13 cellular contexts compared by ENCODE assay signal in genomic region chr9:21331676-21332402, GRCh38. TPM values are rescaled to one million over a fixed set of nuclear protein-coding genes. Genes with fewer than 3 reads are reported as not detected.
DNase-seq lines count a peak whose midpoint lies in the region; ATAC-seq and TF ChIP-seq lines count a peak whose summit lies in the region.
"Had no signal": no experiment of that assay in that cellular context is flagged by ENCODE, and none has a peak within 500 bp of the region (broad histone marks: within the 10 kb centered on the region; RNA-seq: fewer than 3 reads in every experiment).

No MANE protein-coding gene starts in this region.

- H3K27me3 ChIP-seq in left ventricle myocardium inferior (ENCODE audit: low read depth) (no peaks in the 10 kb centered on the region), suprapubic skin (no peaks in the 10 kb centered on the region)

- DNase-seq in left ventricle myocardium inferior (no peak), left cardiac atrium (no peak), SK-N-MC (ENCODE audit: low read depth, low spot score) (no peak), fibroblast of villous mesenchyme (ENCODE audit: low read depth) (no peak), suprapubic skin (ENCODE audit: low spot score in 2 of 2) (no peak)
- DNase-seq in activated T-helper 1 cell treated with anti-CD3 and anti-CD28 coated beads, Interleukin-12 subunit alpha, Interleukin-12 subunit beta, Interleukin-2, Interleukin-4 antibody, amounts not matched to agents 30 ng/mL and 10 ng/mL and 1 ng/mL, durations not matched to agents 14 hours and 24 hours and 36 hours (ENCODE audit: low spot score): no peak
- DNase-seq: NCI-H2081 had no signal

- H3K4me1 ChIP-seq in left ventricle myocardium inferior (peaks cover 87% of the 10 kb centered on the region), suprapubic skin (peaks cover 82% of the 10 kb centered on the region)

- H3K9me3 ChIP-seq in left ventricle myocardium inferior (replicated peaks) (no peaks in the 10 kb centered on the region), SK-N-MC (ENCODE audit: low read depth, low read length) (no peaks in the 10 kb centered on the region; the same call in 1 of the 2 replicates), suprapubic skin (no peaks in the 10 kb centered on the region)

- no peak overlapping the region for H3K4me3 Mint-ChIP-seq in activated T-helper 1 cell treated with anti-CD3 and anti-CD28 coated beads, Interleukin-12 subunit alpha, Interleukin-12 subunit beta, Interleukin-2, Interleukin-4 antibody, amounts not matched to agents 30 ng/mL and 10 ng/mL and 1 ng/mL, durations not matched to agents 14 hours and 24 hours and 36 hours
- H3K4me3 Mint-ChIP-seq: stimulated activated memory B cell treated with anti-CD40 and anti-IgM and Interleukin-4, amounts not matched to agents 10 μg/mL and 1 μg/mL and 100 μg/mL, for 72 hours had no signal

- intact Hi-C loops in left ventricle myocardium inferior (cut with micrococcal nuclease): no loop called here
- intact Hi-C loops in left cardiac atrium (cut with DNase I): loop anchor here in 1 of 2 donors (10.0 kb wide), 1 partner anchor 63 kb away; no protein-coding TSS in a partner anchor
- intact Hi-C loops in activated T-helper 1 cell treated with anti-CD3 and anti-CD28 coated beads, Interleukin-12 subunit alpha, Interleukin-12 subunit beta, Interleukin-2, Interleukin-4 antibody, amounts not matched to agents 30 ng/mL and 10 ng/mL and 1 ng/mL, durations not matched to agents 14 hours and 24 hours and 36 hours (cut with micrococcal nuclease): loop anchor here (10.0 kb wide), 3 partner anchors 297 to 913 kb away; partner anchors contain the start of genes FOCAD and HACD4

- peaks cover 29% of the 10 kb centered on the region for H3K36me3 Mint-ChIP-seq in activated T-helper 1 cell treated with anti-CD3 and anti-CD28 coated beads, Interleukin-12 subunit alpha, Interleukin-12 subunit beta, Interleukin-2, Interleukin-4 antibody, amounts not matched to agents 30 ng/mL and 10 ng/mL and 1 ng/mL, durations not matched to agents 14 hours and 24 hours and 36 hours (ENCODE audit: low read depth)

- H3K4me3 ChIP-seq in left ventricle myocardium inferior: peak overlapping the region; percentile 82
- H3K4me3 ChIP-seq in SK-N-MC: peak overlapping the region; percentile 96
- peak overlapping the region; percentile 15 for H3K4me3 ChIP-seq in fibroblast of villous mesenchyme (ENCODE audit: low read depth, low read length)
- H3K4me3 ChIP-seq in suprapubic skin: peak overlapping the region; percentile 11

- H3K36me3 ChIP-seq in left ventricle myocardium inferior (peaks cover 10% of the 10 kb centered on the region), SK-N-MC (ENCODE audit: insufficient read depth, low read length) (peaks cover 49% of the 10 kb centered on the region), suprapubic skin (no peaks in the 10 kb centered on the region)

- H3K27ac ChIP-seq in left ventricle myocardium inferior (replicated peaks) (no peak overlapping the region), SK-N-MC (no peak overlapping the region), suprapubic skin (no peak overlapping the region)
- H3K27ac ChIP-seq: C4-2B had no signal

- H3K27ac Mint-ChIP-seq in activated T-helper 1 cell treated with anti-CD3 and anti-CD28 coated beads, Interleukin-12 subunit alpha, Interleukin-12 subunit beta, Interleukin-2, Interleukin-4 antibody, amounts not matched to agents 30 ng/mL and 10 ng/mL and 1 ng/mL, durations not matched to agents 14 hours and 24 hours and 36 hours: no peak overlapping the region
- H3K27ac Mint-ChIP-seq: stimulated activated memory B cell treated with anti-CD40 and anti-IgM and Interleukin-4, amounts not matched to agents 10 μg/mL and 1 μg/mL and 100 μg/mL, for 72 hours had no signal

- no peak for TF ChIP-seq EP300 in suprapubic skin (IDR thresholded peaks at IDR 0.05)

- no peaks in the 10 kb centered on the region for H3K9me3 Mint-ChIP-seq in activated T-helper 1 cell treated with anti-CD3 and anti-CD28 coated beads, Interleukin-12 subunit alpha, Interleukin-12 subunit beta, Interleukin-2, Interleukin-4 antibody, amounts not matched to agents 30 ng/mL and 10 ng/mL and 1 ng/mL, durations not matched to agents 14 hours and 24 hours and 36 hours
- H3K9me3 Mint-ChIP-seq: stimulated activated memory B cell treated with anti-CD40 and anti-IgM and Interleukin-4, amounts not matched to agents 10 μg/mL and 1 μg/mL and 100 μg/mL, for 72 hours had no signal

- WGBS in suprapubic skin: 39% methylated on average over 5 of the region's 5 CpGs

- peaks cover 1% of the 10 kb centered on the region for H3K27me3 Mint-ChIP-seq in activated T-helper 1 cell treated with anti-CD3 and anti-CD28 coated beads, Interleukin-12 subunit alpha, Interleukin-12 subunit beta, Interleukin-2, Interleukin-4 antibody, amounts not matched to agents 30 ng/mL and 10 ng/mL and 1 ng/mL, durations not matched to agents 14 hours and 24 hours and 36 hours (ENCODE audit: insufficient read depth)
- H3K27me3 Mint-ChIP-seq: stimulated activated memory B cell treated with anti-CD40 and anti-IgM and Interleukin-4, amounts not matched to agents 10 μg/mL and 1 μg/mL and 100 μg/mL, for 72 hours had no signal

- no peak for TF ChIP-seq CTCF in left ventricle myocardium inferior (IDR thresholded peaks at IDR 0.05; ENCODE audit: borderline replicate concordance)
- no peak for TF ChIP-seq CTCF in fibroblast of villous mesenchyme (IDR thresholded peaks at IDR 0.05; ENCODE audit: insufficient read depth, low read depth, low read length)
- TF ChIP-seq CTCF in suprapubic skin (IDR thresholded peaks at IDR 0.05): no peak

- TF ChIP-seq POLR2A in suprapubic skin (IDR thresholded peaks at IDR 0.05): no peak

- H3K9ac ChIP-seq in SK-N-MC (ENCODE audit: insufficient read length): no peak overlapping the region

- H3K4me1 Mint-ChIP-seq in activated T-helper 1 cell treated with anti-CD3 and anti-CD28 coated beads, Interleukin-12 subunit alpha, Interleukin-12 subunit beta, Interleukin-2, Interleukin-4 antibody, amounts not matched to agents 30 ng/mL and 10 ng/mL and 1 ng/mL, durations not matched to agents 14 hours and 24 hours and 36 hours (ENCODE audit: low read depth): peaks cover 39% of the 10 kb centered on the region

- ATAC-seq in left cardiac atrium: no peak
- ATAC-seq in HG03280 (IDR thresholded peaks at IDR 0.05; ENCODE audit: unreplicated experiment): no peak
- ATAC-seq in HG03378 (IDR thresholded peaks at IDR 0.05; ENCODE audit: unreplicated experiment): no peak
- ATAC-seq: Right ventricle myocardium inferior; stimulated activated memory B cell treated with anti-CD40 and anti-IgM and Interleukin-4, amounts not matched to agents 10 μg/mL and 1 μg/mL and 100 μg/mL, for 72 hours had no signal

RNA-seq across cellular contexts. Expression of gene KLHL9, which starts 3.4 kb away (rescaled TPM):
- total RNA-seq in left ventricle myocardium inferior (12.0 TPM), left cardiac atrium (10 to 100 TPM; 13.0 to 14.1 TPM), fibroblast of villous mesenchyme (34.8 and 57.9 TPM in 2 replicates), suprapubic skin (10 to 100 TPM; 12.0 to 17.2 (median 13.9) TPM)
- total RNA-seq in activated T-helper 1 cell treated with anti-CD3 and anti-CD28 coated beads, Interleukin-12 subunit alpha, Interleukin-12 subunit beta, Interleukin-2, Interleukin-4 antibody, amounts not matched to agents 30 ng/mL and 10 ng/mL and 1 ng/mL, durations not matched to agents 14 hours and 24 hours and 36 hours: 14.1 and 15.6 TPM in 2 replicates

RNA-seq across cellular contexts. Expression of gene IFNA6, which starts 18.8 kb away (rescaled TPM):
- total RNA-seq in left ventricle myocardium inferior: not detected
- not detected for total RNA-seq in left cardiac atrium
- total RNA-seq in fibroblast of villous mesenchyme: not detected in 2 replicates
- not detected for total RNA-seq in suprapubic skin
- not detected in 2 replicates for total RNA-seq in activated T-helper 1 cell treated with anti-CD3 and anti-CD28 coated beads, Interleukin-12 subunit alpha, Interleukin-12 subunit beta, Interleukin-2, Interleukin-4 antibody, amounts not matched to agents 30 ng/mL and 10 ng/mL and 1 ng/mL, durations not matched to agents 14 hours and 24 hours and 36 hours
- total RNA-seq: cardiac septum, Right ventricle myocardium inferior had no signal

RNA-seq across cellular contexts. Expression of gene IFNA5, which starts 26.7 kb away (rescaled TPM):
- total RNA-seq in left ventricle myocardium inferior: not detected
- not detected for total RNA-seq in left cardiac atrium
- total RNA-seq in fibroblast of villous mesenchyme: under 0.01 TPM in 1 of 2 replicates, not detected in the other
- not detected for total RNA-seq in suprapubic skin
- total RNA-seq in activated T-helper 1 cell treated with anti-CD3 and anti-CD28 coated beads, Interleukin-12 subunit alpha, Interleukin-12 subunit beta, Interleukin-2, Interleukin-4 antibody, amounts not matched to agents 30 ng/mL and 10 ng/mL and 1 ng/mL, durations not matched to agents 14 hours and 24 hours and 36 hours: not detected in 2 replicates
- total RNA-seq: cardiac septum, Right ventricle myocardium inferior had no signal

RNA-seq across cellular contexts. Expression of gene IFNA13, which starts 36.0 kb away (rescaled TPM):
- total RNA-seq in left ventricle myocardium inferior (not detected), left cardiac atrium (not detected), fibroblast of villous mesenchyme (not detected in 2 replicates), suprapubic skin (not detected)
- total RNA-seq in activated T-helper 1 cell treated with anti-CD3 and anti-CD28 coated beads, Interleukin-12 subunit alpha, Interleukin-12 subunit beta, Interleukin-2, Interleukin-4 antibody, amounts not matched to agents 30 ng/mL and 10 ng/mL and 1 ng/mL, durations not matched to agents 14 hours and 24 hours and 36 hours: not detected in 2 replicates
- total RNA-seq: cardiac septum, Right ventricle myocardium inferior had no signal

RNA-seq across cellular contexts. Expression of gene IFNA2, which starts 53.4 kb away (rescaled TPM):
- total RNA-seq in left ventricle myocardium inferior: not detected
- total RNA-seq in left cardiac atrium: not detected
- not detected in 2 replicates for total RNA-seq in fibroblast of villous mesenchyme
- total RNA-seq in suprapubic skin: not detected
- not detected in 2 replicates for total RNA-seq in activated T-helper 1 cell treated with anti-CD3 and anti-CD28 coated beads, Interleukin-12 subunit alpha, Interleukin-12 subunit beta, Interleukin-2, Interleukin-4 antibody, amounts not matched to agents 30 ng/mL and 10 ng/mL and 1 ng/mL, durations not matched to agents 14 hours and 24 hours and 36 hours
- total RNA-seq: cardiac septum, Right ventricle myocardium inferior had no signal

Comparison
In these comparisons a context has a peak if more than half of its experiments do, and no peak if none do; other contexts are left out.
1. H3K4me3 ChIP-seq: peak in every context shown above with its lines; median percentile 96 in SK-N-MC; 82 in left ventricle myocardium inferior; 15 in fibroblast of villous mesenchyme; 11 in suprapubic skin.